Comparison of ENCODE assay signal across 7 cellular contexts in genomic region chrX:24498181-24498580, GRCh38. TPM values are rescaled to one million over a fixed set of nuclear protein-coding genes. Genes with fewer than 3 reads are reported as not detected.
DNase-seq lines count a peak whose midpoint lies in the region; ATAC-seq and TF ChIP-seq lines count a peak whose summit lies in the region.

No MANE protein-coding gene starts in this region.

- no peaks in the 10 kb centered on the region for H3K36me3 Mint-ChIP-seq in natural killer cell treated with Interleukin-12 subunit alpha and Interleukin-12 subunit beta and Interleukin-15 and Interleukin-18, amount 100 ng/mL, for 72 hours

- H3K27me3 ChIP-seq in colonic mucosa, result no peaks in the 10 kb centered on the region

- TF ChIP-seq CTCF in GM12872 (IDR thresholded peaks at IDR 0.05; ENCODE audit: insufficient read depth, low read depth, low read length) (peak; percentile 33; the same call in 1 of the 3 replicates), colonic mucosa (IDR thresholded peaks at IDR 0.05) (peak; percentile 11)

- H3K9me3 Mint-ChIP-seq in natural killer cell treated with Interleukin-12 subunit alpha and Interleukin-12 subunit beta and Interleukin-15 and Interleukin-18, amount 100 ng/mL, for 72 hours, result no peaks in the 10 kb centered on the region

- no peaks in the 10 kb centered on the region for H3K36me3 ChIP-seq in colonic mucosa

- H3K27ac ChIP-seq in colonic mucosa, result no peak overlapping the region

- H3K9ac ChIP-seq in colonic mucosa (ENCODE audit: low read depth in 2 of 2, low read length in 2 of 2), result no peak overlapping the region

- H3K27ac Mint-ChIP-seq in natural killer cell treated with Interleukin-12 subunit alpha and Interleukin-12 subunit beta and Interleukin-15 and Interleukin-18, amount 100 ng/mL, for 72 hours, result peak overlapping the region; percentile 26 to 79

- ATAC-seq in natural killer cell treated with Interleukin-12 subunit alpha and Interleukin-12 subunit beta and Interleukin-15 and Interleukin-18, amount 100 ng/mL, for 72 hours, result no peak
- ATAC-seq in HG03196 (IDR thresholded peaks at IDR 0.05; ENCODE audit: unreplicated experiment), result no peak

- no peaks in the 10 kb centered on the region for H3K9me3 ChIP-seq in colonic mucosa

- no peak overlapping the region for H3K4me3 Mint-ChIP-seq in natural killer cell treated with Interleukin-12 subunit alpha and Interleukin-12 subunit beta and Interleukin-15 and Interleukin-18, amount 100 ng/mL, for 72 hours

- DNase-seq in OCI-M1 (lab: John Stamatoyannopoulos, UW) (peak; percentile 48), colonic mucosa (no peak), germinal center (ENCODE audit: low spot score) (no peak), COR-L47 (lab: John Stamatoyannopoulos, UW) (no peak)
- no peak for DNase-seq in natural killer cell treated with Interleukin-12 subunit alpha and Interleukin-12 subunit beta and Interleukin-15 and Interleukin-18, amount 100 ng/mL, for 72 hours (ENCODE audit: low spot score)

- no peak overlapping the region for H3K4me3 ChIP-seq in colonic mucosa

- no peaks in the 10 kb centered on the region for H3K4me1 ChIP-seq in colonic mucosa

- no peaks in the 10 kb centered on the region for H3K27me3 Mint-ChIP-seq in natural killer cell treated with Interleukin-12 subunit alpha and Interleukin-12 subunit beta and Interleukin-15 and Interleukin-18, amount 100 ng/mL, for 72 hours

- peaks cover 9 to 16% of the 10 kb centered on the region in 2 donors for H3K4me1 Mint-ChIP-seq in natural killer cell treated with Interleukin-12 subunit alpha and Interleukin-12 subunit beta and Interleukin-15 and Interleukin-18, amount 100 ng/mL, for 72 hours (ENCODE audit: low read depth in 2 of 2)

- intact Hi-C loops in colonic mucosa (cut with DNase I), result loop anchor here (5.0 kb wide), 1 partner anchor 241 kb away; no protein-coding TSS in a partner anchor

RNA-seq across cellular contexts. Expression of gene PDK3, which starts 33.1 kb away (rescaled TPM):
- 10 to 100 TPM; 18.5 to 37.7 TPM for total RNA-seq in colonic mucosa
- total RNA-seq in natural killer cell treated with Interleukin-12 subunit alpha and Interleukin-12 subunit beta and Interleukin-15 and Interleukin-18, amount 100 ng/mL, for 72 hours, result 10 to 100 TPM; 21.8 to 37.6 TPM
